In the genomic region with DNA sequence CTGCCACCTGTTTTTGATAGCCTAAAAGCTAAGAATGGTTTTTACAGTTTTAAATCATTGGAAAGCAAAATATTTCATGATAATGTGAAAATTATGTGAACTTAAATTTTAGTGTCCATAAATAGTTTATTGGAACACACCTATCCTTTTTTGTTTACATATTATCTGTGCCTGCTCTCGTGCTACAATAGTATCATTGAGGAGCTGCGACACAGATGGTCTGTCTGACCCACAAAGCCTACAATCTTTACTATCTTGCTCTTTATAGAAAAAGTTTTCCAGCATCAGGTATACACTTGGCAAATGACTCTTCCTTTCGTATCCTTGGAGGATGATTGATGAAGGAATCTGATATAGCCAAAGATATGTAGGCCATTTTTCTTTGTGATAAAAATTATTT, we compare ENCODE assay signal across 13 cellular contexts. TPM values are rescaled to one million over a fixed set of nuclear protein-coding genes. Genes with fewer than 3 reads are reported as not detected.
DNase-seq lines count a peak whose midpoint lies in the region; ATAC-seq and TF ChIP-seq lines count a peak whose summit lies in the region.
"Had no signal": no experiment of that assay in that cellular context is flagged by ENCODE, and none has a peak within 500 bp of the region (broad histone marks: within the 10 kb centered on the region; RNA-seq: fewer than 3 reads in every experiment).

No MANE protein-coding gene starts in this region.

- TF ChIP-seq POLR2A in breast epithelium (IDR thresholded peaks at IDR 0.05) = no peak

- H3K36me3 ChIP-seq in breast epithelium = no peaks in the 10 kb centered on the region
- H3K36me3 ChIP-seq in mucosa of descending colon (ENCODE audit: low read depth) = no peaks in the 10 kb centered on the region
- H3K36me3 ChIP-seq in SJCRH30 = peaks cover 29% of the 10 kb centered on the region

- H3K27ac Mint-ChIP-seq in MCF 10A (ENCODE audit: low read depth, unreplicated experiment) = peak overlapping the region; percentile 25
- H3K27ac Mint-ChIP-seq: CD8-positive, alpha-beta T cell had no signal

- H3K4me1 ChIP-seq in breast epithelium (no peaks in the 10 kb centered on the region), mucosa of descending colon (ENCODE audit: low read depth) (no peaks in the 10 kb centered on the region), SJCRH30 (no peaks in the 10 kb centered on the region)
- H3K4me1 ChIP-seq: BLaER1 had no signal

- peak; percentile 48 for ATAC-seq in mucosa of descending colon
- ATAC-seq: CD8-positive, alpha-beta T cell had no signal

- POLR2A ChIA-PET in MCF 10A (lab: Yijun Ruan, JAX) = no interaction called here

- H3K9me3 ChIP-seq in breast epithelium = no peaks in the 10 kb centered on the region
- H3K9me3 ChIP-seq in mucosa of descending colon = no peaks in the 10 kb centered on the region
- no peaks in the 10 kb centered on the region for H3K9me3 ChIP-seq in SJCRH30 (replicated peaks)
- H3K9me3 ChIP-seq: BLaER1 had no signal

- no peaks in the 10 kb centered on the region for H3K27me3 Mint-ChIP-seq in MCF 10A (ENCODE audit: insufficient read depth, unreplicated experiment)

- CTCF ChIA-PET in MCF 10A (lab: Yijun Ruan, JAX) = interaction anchor here (0.5 to 2.0 kb wide), 5 partner anchors 27 to 825 kb away, joined by 3 to 9 read pairs (median 4); partner anchors contain the start of gene TTC1

- H3K27ac ChIP-seq in breast epithelium = no peak overlapping the region
- H3K27ac ChIP-seq in VCaP = peak overlapping the region; percentile 65
- no peak overlapping the region for H3K27ac ChIP-seq in SJCRH30
- H3K27ac ChIP-seq: BLaER1 had no signal

- H3K36me3 Mint-ChIP-seq in MCF 10A (ENCODE audit: insufficient read depth, unreplicated experiment) = peaks cover 71% of the 10 kb centered on the region

- DNase-seq in MCF 10A (ENCODE audit: unreplicated experiment) (no peak), breast epithelium (ENCODE audit: low spot score in 2 of 2) (no peak), mucosa of descending colon (no peak), NCI-H2196 treated with DMSO at 0.1 percent for 48 hours (lab: John Stamatoyannopoulos, UW; ENCODE audit: unreplicated experiment) (no peak), epidermal melanocyte (ENCODE audit: insufficient read length, low spot score) (no peak), SJCRH30 (no peak)
- DNase-seq: 8988T; Calu3; CD8-positive, alpha-beta T cell; DMS 273 treated with DMSO at 0.1 percent for 48 hours; H9 had no signal

- H3K4me3 ChIP-seq in breast epithelium = no peak overlapping the region
- no peak overlapping the region for H3K4me3 ChIP-seq in mucosa of descending colon
- no peak overlapping the region for H3K4me3 ChIP-seq in SJCRH30
- H3K4me3 ChIP-seq: BLaER1 had no signal

- peaks cover 6% of the 10 kb centered on the region for H3K4me1 Mint-ChIP-seq in MCF 10A (ENCODE audit: insufficient read depth, unreplicated experiment)

- intact Hi-C loops in MCF 10A (cut with micrococcal nuclease) = no loop called here
- intact Hi-C loops in breast epithelium (cut with DNase I; ENCODE audit: low total_unique reads) = no loop called here
- intact Hi-C loops in mucosa of descending colon (cut with DNase I, micrococcal nuclease) = no loop called here

- BruUV-seq in MCF 10A (replicated peaks; lab: Mats Ljungman, UMichigan) = no TSS peak

- H3K27me3 ChIP-seq in breast epithelium (no peaks in the 10 kb centered on the region), SJCRH30 (no peaks in the 10 kb centered on the region)
- H3K27me3 ChIP-seq: BLaER1 had no signal

- no peak overlapping the region for H3K4me3 Mint-ChIP-seq in MCF 10A (ENCODE audit: unreplicated experiment)
- H3K4me3 Mint-ChIP-seq: CD8-positive, alpha-beta T cell; H9 had no signal

- no peak for TF ChIP-seq CTCF in MCF 10A (IDR thresholded peaks at IDR 0.05; ENCODE audit: unreplicated experiment)
- TF ChIP-seq CTCF in breast epithelium (IDR thresholded peaks at IDR 0.05) = no peak
- no peak for TF ChIP-seq CTCF in VCaP (conservative IDR thresholded peaks at IDR 0.05)
- TF ChIP-seq CTCF in mucosa of descending colon (IDR thresholded peaks at IDR 0.05) = no peak

- no peaks in the 10 kb centered on the region for H3K9me3 Mint-ChIP-seq in MCF 10A (ENCODE audit: unreplicated experiment)
- H3K9me3 Mint-ChIP-seq: CD8-positive, alpha-beta T cell; H9 had no signal

RNA-seq across cellular contexts. Expression of gene TTC1, which starts 40.2 kb away (rescaled TPM):
- total RNA-seq in MCF 10A (2022) = 84.6 and 100 TPM in 2 replicates
- 10 to 100 TPM; 36.3 to 45.2 (median 41.0) TPM for total RNA-seq in breast epithelium
- total RNA-seq in mucosa of descending colon = 10 to 100 TPM; 42.6 to 54.7 (median 46.6) TPM
- 55.6 and 59.8 TPM in 2 replicates for total RNA-seq in SJCRH30 (2014; rRNA removed; shearing (Covaris generic))
